17 cellular contexts compared by ENCODE assay signal in the genomic region with DNA sequence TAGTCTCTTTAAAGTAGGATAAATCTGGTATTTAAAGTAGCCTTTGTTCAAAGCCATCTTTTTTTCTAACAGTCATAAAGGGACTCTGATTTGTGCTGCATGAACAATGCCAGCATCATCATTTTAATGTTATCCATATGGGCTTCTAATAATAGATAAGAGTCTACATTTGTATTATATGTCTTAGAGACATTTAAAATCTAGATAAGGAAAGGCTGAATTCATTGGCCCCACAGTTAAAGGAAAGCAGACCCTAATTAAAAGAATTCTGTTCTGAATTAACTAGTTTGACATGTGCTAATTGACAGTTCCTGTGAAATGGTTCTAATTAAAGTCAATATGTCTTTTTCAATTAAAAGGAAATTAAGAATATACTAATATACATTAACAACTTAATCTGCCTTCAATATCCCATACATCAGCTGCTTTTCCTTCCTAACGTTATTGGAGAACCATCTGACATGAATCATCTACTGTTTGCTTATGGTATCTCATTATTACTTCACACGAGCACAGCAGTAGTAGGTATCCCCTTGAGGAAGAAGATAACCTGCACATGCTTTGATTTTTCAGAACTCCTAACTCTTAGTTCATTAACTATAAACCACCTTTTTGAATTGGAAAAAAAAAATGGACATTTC.
DNase-seq lines count a peak whose midpoint lies in the region; ATAC-seq, FAIRE-seq and TF ChIP-seq lines count a peak whose summit lies in the region.
"Had no signal": no experiment of that assay in that cellular context is flagged by ENCODE, and none has a peak within 500 bp of the region (broad histone marks: within the 10 kb centered on the region; RNA-seq: fewer than 3 reads in every experiment).

No MANE protein-coding gene starts in this region.

- H3K23ac ChIP-seq in IMR-90 (ENCODE audit: low read depth, low read length): no peak overlapping the region

- peaks cover 5% of the 10 kb centered on the region for H3K9me3 Mint-ChIP-seq in astrocyte (ENCODE audit: unreplicated experiment)

- H2AK9ac ChIP-seq in IMR-90 (replicated peaks; ENCODE audit: low read depth, low read length, poor library complexity): no peak overlapping the region

- H4K91ac ChIP-seq in IMR-90 (ENCODE audit: insufficient read depth, low read depth, low read length): no peak overlapping the region

- POLR2A ChIA-PET in IMR-90 (lab: Charles Lee; ENCODE audit: unreplicated experiment): no interaction called here

- no peaks in the 10 kb centered on the region; a peak in 1 of 4 replicates for H3K79me1 ChIP-seq in IMR-90 (ENCODE audit: low read depth in 1 of 2, low read length in 2 of 2)

- no peak overlapping the region for H2BK5ac ChIP-seq in IMR-90 (ENCODE audit: low read depth, low read length, poor library complexity, severe bottlenecking)

- CTCF ChIA-PET in IMR-90 (lab: Yijun Ruan, JAX): no interaction called here

- no peak overlapping the region for H2AK5ac ChIP-seq in IMR-90 (ENCODE audit: low read depth, low read length)

- no peaks in the 10 kb centered on the region for H3K4me1 Mint-ChIP-seq in astrocyte (ENCODE audit: low read depth, unreplicated experiment)

- H3K18ac ChIP-seq in IMR-90 (ENCODE audit: low read depth, low read length): no peak overlapping the region

- TF ChIP-seq RAD21 in IMR-90 (IDR thresholded peaks at IDR 0.05; ENCODE audit: low read length): no peak

- BruUV-seq in IMR-90 (replicated peaks; lab: Mats Ljungman, UMichigan): no TSS peak

- H4K5ac ChIP-seq in IMR-90 (ENCODE audit: low read depth, low read length): no peak overlapping the region

- intact Hi-C loops in IMR-90 (cut with micrococcal nuclease): no loop called here

- no peaks in the 10 kb centered on the region for H3K36me3 ChIP-seq in IMR-90 (ENCODE audit: control insufficient read depth, insufficient read depth, low read length)
- no peaks in the 10 kb centered on the region for H3K36me3 ChIP-seq in astrocyte (ENCODE audit: insufficient read depth, low read length)
- no peaks in the 10 kb centered on the region for H3K36me3 ChIP-seq in BE2C

- H3K27me3 ChIP-seq in IMR-90 (ENCODE audit: control insufficient read depth, insufficient read depth, low read length) (no peaks in the 10 kb centered on the region), astrocyte (ENCODE audit: insufficient read depth, low read length) (no peaks in the 10 kb centered on the region), BE2C (no peaks in the 10 kb centered on the region)

- peaks cover 4% of the 10 kb centered on the region for H3K36me3 Mint-ChIP-seq in astrocyte (ENCODE audit: low read depth, unreplicated experiment)

- H3K4me1 ChIP-seq in IMR-90 (ENCODE audit: control insufficient read depth, insufficient read depth, low read length): no peaks in the 10 kb centered on the region
- H3K4me1 ChIP-seq in astrocyte (ENCODE audit: insufficient read depth, low read length): no peaks in the 10 kb centered on the region
- peaks cover 16% of the 10 kb centered on the region for H3K4me1 ChIP-seq in BE2C

- no peak overlapping the region for H3K14ac ChIP-seq in IMR-90 (replicated peaks; ENCODE audit: low read depth, low read length)

- ATAC-seq in IMR-90 (ENCODE audit: low read depth): no peak
- ATAC-seq: Right ventricle myocardium inferior had no signal

- H2AFZ ChIP-seq in IMR-90 (replicated peaks; ENCODE audit: low read length, poor library complexity) (no peak overlapping the region), astrocyte (ENCODE audit: low read depth, low read length) (no peak overlapping the region)

- H4K8ac ChIP-seq in IMR-90 (ENCODE audit: low read depth in 2 of 2, low read length in 2 of 2): no peak overlapping the region

- in situ Hi-C loops in IMR-90 (cut with MboI; ENCODE audit: low sequenced_read_pairs): no loop called here

- H3K9ac ChIP-seq in IMR-90 (ENCODE audit: low read depth, low read length) (no peak overlapping the region), astrocyte (ENCODE audit: low read length) (no peak overlapping the region)

- no peak overlapping the region for H3K4ac ChIP-seq in IMR-90 (ENCODE audit: low read depth, low read length)

- H3K4me2 ChIP-seq in IMR-90 (ENCODE audit: low read depth, low read length): no peak overlapping the region
- no peak overlapping the region for H3K4me2 ChIP-seq in astrocyte (ENCODE audit: low read length)

- peak; percentile 28 for DNase-seq in ELR (ENCODE audit: low read depth)
- peak; percentile 33 for DNase-seq in IMR-90
- DNase-seq in astrocyte (ENCODE audit: low read depth): no peak
- peak; percentile 46 for DNase-seq in iris pigment epithelial cell (ENCODE audit: low read depth)
- no peak for DNase-seq in BE2C
- no peak for DNase-seq in superior temporal gyrus (ENCODE audit: extremely low spot score)
- DNase-seq in dermis blood vessel endothelial cell: no peak
- DNase-seq: EL, KBM-7, MV-4-11, NCI-H1417 treated with DMSO at 0.1 percent for 48 hours, NCI-H2081, NCI-H510A, NCI-H82 had no signal

- no peaks in the 10 kb centered on the region for H3K27me3 Mint-ChIP-seq in astrocyte (ENCODE audit: low read depth, unreplicated experiment)

- H3K79me2 ChIP-seq in astrocyte (ENCODE audit: insufficient read depth, low read length): no peaks in the 10 kb centered on the region

- TF ChIP-seq POLR2A in IMR-90 (IDR thresholded peaks at IDR 0.05; ENCODE audit: low read depth, low read length): no peak

- dilution Hi-C loops in IMR-90 (cut with HindIII; ENCODE audit: low sequenced_read_pairs, unreplicated experiment): no loop called here

- peak; percentile 47 for FAIRE-seq in astrocyte (lab: Jason Lieb, UNC)

- H3K9me3 ChIP-seq in IMR-90 (ENCODE audit: control insufficient read depth, insufficient read depth, low read length): peaks cover 4% of the 10 kb centered on the region
- peaks cover 3% of the 10 kb centered on the region for H3K9me3 ChIP-seq in astrocyte (ENCODE audit: insufficient read depth, low read depth, low read length)
- no peaks in the 10 kb centered on the region for H3K9me3 ChIP-seq in BE2C

- no peak overlapping the region for H2BK120ac ChIP-seq in IMR-90 (ENCODE audit: low read depth, low read length)

- H3K4me3 Mint-ChIP-seq in astrocyte (ENCODE audit: unreplicated experiment): no peak overlapping the region

- H3K4me3 ChIP-seq in IMR-90 (ENCODE audit: insufficient read depth, low read depth, low read length) (no peak overlapping the region), astrocyte (ENCODE audit: insufficient read depth, low read depth, low read length) (no peak overlapping the region), BE2C (ENCODE audit: low read depth, low read length) (no peak overlapping the region)

- H3K27ac Mint-ChIP-seq in astrocyte (ENCODE audit: unreplicated experiment): no peak overlapping the region

- no CpG with 5 or more reads among the region's 2 CpGs for WGBS in IMR-90 (ENCODE audit: extremely low coverage in 2 of 2, insufficient read length in 1 of 2), 2 experiments

- H3K56ac ChIP-seq in IMR-90 (ENCODE audit: extremely low read depth, insufficient read depth, low read length): no peak overlapping the region

- no peak overlapping the region for H2BK20ac ChIP-seq in IMR-90 (ENCODE audit: low read depth, low read length)

- H3K27ac ChIP-seq in IMR-90 (ENCODE audit: insufficient read depth, low read length) (no peak overlapping the region), astrocyte (ENCODE audit: low read depth, low read length) (no peak overlapping the region)
- H3K27ac ChIP-seq: C4-2B, HL-60 had no signal

- no peak for TF ChIP-seq CTCF in IMR-90 (conservative IDR thresholded peaks at IDR 0.05; ENCODE audit: low read depth, low read length)
- no peak for TF ChIP-seq CTCF in astrocyte (IDR thresholded peaks at IDR 0.05; ENCODE audit: insufficient read depth, low read depth, low read length)
- TF ChIP-seq CTCF in BE2C (IDR thresholded peaks at IDR 0.05; ENCODE audit: low read depth, low read length): no peak

- H2BK15ac ChIP-seq in IMR-90 (ENCODE audit: low read depth, low read length): no peak overlapping the region

- no peaks in the 10 kb centered on the region for H4K20me1 ChIP-seq in IMR-90 (ENCODE audit: insufficient read depth, low read length)
- H4K20me1 ChIP-seq in astrocyte (ENCODE audit: insufficient read depth, low read length): no peaks in the 10 kb centered on the region

- H3K9me1 ChIP-seq in IMR-90 (ENCODE audit: insufficient read depth, low read length): no peaks in the 10 kb centered on the region

TF ChIP-seq in IMR-90, 13 proteins besides CTCF, POLR2A, EP300 and RAD21:
- TF ChIP-seq RFX5 (IDR thresholded peaks at IDR 0.05; ENCODE audit: low read depth, low read length) (no peak), RCOR1 (IDR thresholded peaks at IDR 0.05; ENCODE audit: insufficient replicate concordance, low read length) (no peak), NFE2L2 (IDR thresholded peaks at IDR 0.05; ENCODE audit: low read depth, low read length) (no peak), CEBPB (IDR thresholded peaks at IDR 0.05; ENCODE audit: low read depth, low read length) (no peak), SMC3 (IDR thresholded peaks at IDR 0.05; ENCODE audit: low read depth, low read length) (no peak), MAFK (IDR thresholded peaks at IDR 0.05; ENCODE audit: low read depth, low read length) (no peak), CHD1 (IDR thresholded peaks at IDR 0.05; ENCODE audit: low read depth, low read length) (no peak), MAZ (IDR thresholded peaks at IDR 0.05; ENCODE audit: borderline replicate concordance, low read depth, low read length) (no peak)

Comparison
In these comparisons a context has a peak if more than half of its experiments do, and no peak if none do; other contexts are left out.
1. DNase-seq: peak in ELR (single experiment), IMR-90 (single experiment) and iris pigment epithelial cell (single experiment); none in astrocyte (single experiment), BE2C (single experiment), superior temporal gyrus (single experiment) and dermis blood vessel endothelial cell (single experiment).